In genomic region chr11:34621876-34622275, GRCh38 we compare ENCODE assay signal across 18 cellular contexts. TPM values are rescaled to one million over a fixed set of nuclear protein-coding genes. Genes with fewer than 3 reads are reported as not detected.
DNase-seq lines count a peak whose midpoint lies in the region; ATAC-seq, FAIRE-seq and TF ChIP-seq lines count a peak whose summit lies in the region.
"Had no signal": no experiment of that assay in that cellular context is flagged by ENCODE, and none has a peak within 500 bp of the region (broad histone marks: within the 10 kb centered on the region; RNA-seq: fewer than 3 reads in every experiment).

No MANE protein-coding gene starts in this region.

- TF ChIP-seq CTCF in K562 (IDR thresholded peaks at IDR 0.05 in 2 of 3, conservative IDR thresholded peaks at IDR 0.05 in 1 of 3; ENCODE audit: insufficient read depth in 2 of 3, low read depth in 1 of 3, low read length in 3 of 3), result no peak
- TF ChIP-seq CTCF in kidney (IDR thresholded peaks at IDR 0.05; ENCODE audit: borderline replicate concordance, extremely low read depth, insufficient read depth), result no peak

- H3K36me3 ChIP-seq in K562 (ENCODE audit: control insufficient read depth, insufficient read depth, low read length), result no peaks in the 10 kb centered on the region
- H3K36me3 ChIP-seq in kidney (ENCODE audit: control insufficient read depth in 1 of 2, insufficient read depth in 2 of 2, low read length in 2 of 2), result no peaks in the 10 kb centered on the region
- no peaks in the 10 kb centered on the region for H3K36me3 ChIP-seq in rectal smooth muscle tissue (ENCODE audit: control insufficient read depth, insufficient read depth, low read length)
- H3K36me3 ChIP-seq: adrenal gland, gastroesophageal sphincter, tibial nerve had no signal

- H3K4me2 ChIP-seq in K562 (ENCODE audit: insufficient read depth, low read length), result no peak overlapping the region

- no peaks in the 10 kb centered on the region for H4K20me1 ChIP-seq in K562 (replicated peaks; ENCODE audit: control insufficient read depth, insufficient read depth, low read length)

- intact Hi-C loops in K562 (cut with micrococcal nuclease), result no loop called here
- intact Hi-C loops in kidney (cut with DNase I), result no loop called here

- H3K4me3 ChIP-seq in K562 (no peak overlapping the region), kidney (ENCODE audit: low read length in 2 of 2) (peak overlapping the region in 1 of 2 donors; percentile 31), rectal smooth muscle tissue (ENCODE audit: low read length) (peak overlapping the region; percentile 58)
- H3K4me3 ChIP-seq: adrenal gland, gastroesophageal sphincter, tibial nerve had no signal

- FAIRE-seq in K562 (lab: Jason Lieb, UNC), result peak; percentile 57
- FAIRE-seq in kidney (lab: Jason Lieb, UNC), result no peak

- ATAC-seq in K562, result peak; percentile 18; the same call in 1 of the 3 replicates
- ATAC-seq: gastroesophageal sphincter had no signal

- H3K9me3 ChIP-seq in K562 (replicated peaks; ENCODE audit: control insufficient read depth, insufficient read depth, low read depth, low read length) (no peaks in the 10 kb centered on the region), kidney (ENCODE audit: control insufficient read depth in 1 of 2, low read length in 2 of 2) (no peaks in the 10 kb centered on the region)
- H3K9me3 ChIP-seq: adrenal gland, gastroesophageal sphincter, tibial nerve had no signal

- TF ChIP-seq EP300 in K562 (IDR thresholded peaks at IDR 0.05; ENCODE audit: low read length), result no peak

- peaks cover 3 to 33% of the 10 kb centered on the region in 2 experiments; a peak in 4 of 5 replicates for H3K4me1 ChIP-seq in K562 (replicated peaks in 1 of 2; ENCODE audit: control insufficient read depth in 2 of 2, insufficient read depth in 2 of 2, low read length in 2 of 2)
- peaks cover 6 to 9% of the 10 kb centered on the region in 2 donors for H3K4me1 ChIP-seq in kidney (ENCODE audit: control insufficient read depth in 1 of 2, insufficient read depth in 1 of 2, low read depth in 1 of 2, low read length in 2 of 2)
- H3K4me1 ChIP-seq in rectal smooth muscle tissue (ENCODE audit: control insufficient read depth, insufficient read depth, low read length), result no peaks in the 10 kb centered on the region
- H3K4me1 ChIP-seq: adrenal gland, gastroesophageal sphincter had no signal

- TF ChIP-seq POLR2A in K562 (conservative IDR thresholded peaks at IDR 0.05), result no peak

- DNase-seq in ELR (ENCODE audit: low read depth) (peak; percentile 47), K562 (ENCODE audit: extremely low read depth in 1 of 4, low spot score in 3 of 4) (no peak), kidney (no peak), iPS-NIHi7 (ENCODE audit: extremely low spot score) (no peak), DMS79 treated with DMSO at 0.1 percent for 48 hours (lab: John Stamatoyannopoulos, UW) (no peak), SIG-M5 (lab: John Stamatoyannopoulos, UW) (no peak)
- no peak for DNase-seq in activated naive CD4-positive, alpha-beta T cell treated with Interleukin-2 at 50 U/mL for 16 hours
- DNase-seq: activated CD4-positive, alpha-beta T cell treated with anti-CD3 and anti-CD28 coated beads, Interleukin-2, amount 50 U/mL, for 1 hour; activated T-cell treated with anti-CD3 and anti-CD28 coated beads, Interleukin-2, amount 50 U/mL, for 48 hours; adrenal gland; DMS 273 treated with DMSO at 0.1 percent for 48 hours; kidney glomerular epithelial cell; NCI-H1417; RPMI8226 had no signal

- in situ Hi-C loops in K562 (cut with MboI), result no loop called here

- H3K79me2 ChIP-seq in K562 (ENCODE audit: control insufficient read depth, insufficient read depth, low read length), result no peaks in the 10 kb centered on the region

- POLR2A ChIA-PET in K562 (lab: Yijun Ruan, JAX), result interaction anchor here (1.3 to 1.5 kb wide), 2 partner anchors 12 to 21 kb away, joined by 4 to 5 read pairs; no protein-coding TSS in a partner anchor

- no TSS peak for BruUV-seq in K562 (replicated peaks; lab: Mats Ljungman, UMichigan)

- CTCF ChIA-PET in K562 (lab: Yijun Ruan, JAX; ENCODE audit: low intra/inter-chr PET ratio), result no interaction called here

- H3K9me1 ChIP-seq in K562 (ENCODE audit: control insufficient read depth, insufficient read depth, low read length), result no peaks in the 10 kb centered on the region

- 46% methylated on average over 2 of the region's 2 CpGs for WGBS in K562 (ENCODE audit: insufficient coverage, low coverage, missing lambda C conversion rate)

- H2AFZ ChIP-seq in K562 (ENCODE audit: low read depth, low read length), result peak overlapping the region; percentile 64; the same call in 1 of the 2 replicates

- no peak for TF ChIP-seq RAD21 in K562 (CRISPR knock-in tag; conservative IDR thresholded peaks at IDR 0.05 in 1 of 2, IDR thresholded peaks at IDR 0.05 in 1 of 2)

- H3K27ac ChIP-seq in K562 (ENCODE audit: extremely low read depth, low read depth, low read length) (no peak overlapping the region), kidney (ENCODE audit: low read depth in 2 of 2, low read length in 2 of 2) (peak overlapping the region; percentile 74 to 82), rectal smooth muscle tissue (ENCODE audit: low read depth, low read length) (no peak overlapping the region)
- H3K27ac ChIP-seq: adrenal gland, gastroesophageal sphincter, tibial nerve had no signal

- H3K9ac ChIP-seq in K562 (ENCODE audit: insufficient read depth in 1 of 2, low read depth in 2 of 2, low read length in 2 of 2) (no peak overlapping the region), kidney (ENCODE audit: low read length in 2 of 2) (peak overlapping the region in 1 of 2 donors; percentile 23), rectal smooth muscle tissue (ENCODE audit: low read length) (peak overlapping the region; percentile 38)

- H3K27me3 ChIP-seq in K562 (ENCODE audit: control insufficient read depth in 2 of 2, insufficient read depth in 2 of 2, low read length in 2 of 2) (no peaks in the 10 kb centered on the region), rectal smooth muscle tissue (ENCODE audit: control insufficient read depth, insufficient read depth, low read length) (no peaks in the 10 kb centered on the region)
- H3K27me3 ChIP-seq: adrenal gland had no signal

TF ChIP-seq in K562, 482 proteins besides CTCF, POLR2A, EP300 and RAD21 (continues in another document):
- 0 out of 2 replicates have a peak, but pooled peaks have one; percentile 36 for TF ChIP-seq ILK (tag; IDR thresholded peaks at IDR 0.05; ENCODE audit: borderline replicate concordance, low read depth)
- peak; percentile 63 for TF ChIP-seq NFE2 (IDR thresholded peaks at IDR 0.05; ENCODE audit: low read depth)
- TF ChIP-seq JUND (IDR thresholded peaks at IDR 0.05; ENCODE audit: borderline replicate concordance, low read depth, low read length), result no peak
- TF ChIP-seq JUND (tag; IDR thresholded peaks at IDR 0.05; ENCODE audit: borderline replicate concordance, low read depth, low read length), result peak; percentile 32; the same call in 1 of the 3 replicates
- TF ChIP-seq ZNF592 (IDR thresholded peaks at IDR 0.05), result peak; percentile 72
- peak; percentile 13; the same call in 1 of the 2 replicates for TF ChIP-seq ARID1B (IDR thresholded peaks at IDR 0.05)
- no peak for TF ChIP-seq YBX1 (IDR thresholded peaks at IDR 0.05)

RNA-seq across cellular contexts. Expression of gene EHF, which starts 1.0 kb away (rescaled TPM):
- not detected in 2 replicates for total RNA-seq in K562 (2011; cell fraction: chromatin; rRNA removed; ENCODE audit: low replicate concordance)
- total RNA-seq in K562 (2011; cell fraction: nucleolus; rRNA removed), result not detected in 2 replicates
- total RNA-seq in K562 (2011; cell fraction: nucleoplasm; rRNA removed), result not detected in 2 replicates
- total RNA-seq in K562 (2014; rRNA removed) (0.20 and 0.54 TPM in 2 replicates), K562 (2014; rRNA removed; fragmentation: Illumina TruSeq; extraction: Trizol) (0.41 and 0.47 TPM in 2 replicates), K562 (2015; rRNA removed; fragmentation: Illumina TruSeq; extraction: Trizol) (0.34 and 0.40 TPM in 2 replicates), K562 (2021) (0.38 and 0.76 TPM in 2 replicates), kidney (65.5 TPM)
- polyA plus RNA-seq in K562 (2011; rRNA removed) (0.03 and 0.04 TPM in 2 replicates), K562 (2014; fragmentation: Illumina TruSeq; extraction: Trizol) (0.24 TPM in 1 of 2 replicates, not detected in the other), K562 (2014; fragmentation: Nextera tagmentation; extraction: Ambion mirVana) (under 1 TPM; 0.24 to 0.37 TPM), K562 (2014; rRNA removed) (0.04 TPM in 1 of 2 replicates, not detected in the other), kidney (ENCODE audit: insufficient read depth, low read depth, low replicate concordance) (4.7 TPM)
- 0.13 TPM in 1 of 2 replicates, not detected in the other for polyA plus RNA-seq in K562 (2011; cell fraction: cytosol; rRNA removed)
- polyA plus RNA-seq in K562 (2011; cell fraction: nucleus; rRNA removed), result not detected in 2 replicates
- 0.17 and 0.37 TPM in 2 replicates for polyA plus RNA-seq in K562 (2012)
- 0.11 and 0.36 TPM in 2 replicates for polyA minus RNA-seq in K562 (2011; rRNA and poly(A)+ RNA removed)
- polyA minus RNA-seq in K562 (2011; cell fraction: cytosol; rRNA and poly(A)+ RNA removed), result not detected in 2 replicates
- polyA minus RNA-seq in K562 (2011; cell fraction: nucleus; rRNA and poly(A)+ RNA removed), result not detected in 2 replicates
- total RNA-seq: dermis microvascular lymphatic vessel endothelial cell had no signal

Comparison
In these comparisons a context has a peak if more than half of its experiments do, and no peak if none do; other contexts are left out.
1. H3K27ac ChIP-seq: peak in kidney (2 of 2); none in K562 (single experiment) and rectal smooth muscle tissue (single experiment).
2. RNA of gene EHF, which starts 1.0 kb away (total RNA-seq): 65.5 TPM in kidney (single experiment); 0.20 to 0.76 TPM in K562; every median in the first group is over 10 times any median in the second.